In the genomic region with DNA sequence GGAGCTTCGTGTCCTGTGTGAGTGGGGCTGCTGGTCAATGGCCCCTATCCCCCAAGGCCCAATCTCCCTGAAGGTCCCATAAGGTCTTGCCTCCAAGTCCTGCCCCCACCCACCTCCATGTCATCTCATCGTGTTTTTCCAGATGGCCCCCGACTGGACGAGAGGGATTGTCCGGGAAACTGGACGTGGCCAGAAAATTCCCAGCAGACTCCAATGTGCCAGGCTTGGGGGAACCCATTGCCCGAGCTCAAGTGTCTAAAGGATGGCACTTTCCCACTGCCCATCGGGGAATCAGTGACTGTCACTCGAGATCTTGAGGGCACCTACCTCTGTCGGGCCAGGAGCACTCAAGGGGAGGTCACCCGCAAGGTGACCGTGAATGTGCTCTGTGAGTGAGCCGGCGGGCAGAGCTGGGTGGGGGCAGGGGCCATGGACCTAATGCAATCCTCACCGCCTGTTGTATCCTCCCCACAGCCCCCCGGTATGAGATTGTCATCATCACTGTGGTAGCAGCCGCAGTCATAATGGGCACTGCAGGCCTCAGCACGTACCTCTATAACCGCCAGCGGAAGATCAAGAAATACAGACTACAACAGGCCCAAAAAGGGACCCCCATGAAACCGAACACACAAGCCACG, we compare ENCODE assay signal across 19 cellular contexts. TPM values are rescaled to one million over a fixed set of nuclear protein-coding genes. Genes with fewer than 3 reads are reported as not detected.
DNase-seq lines count a peak whose midpoint lies in the region; ATAC-seq, FAIRE-seq and TF ChIP-seq lines count a peak whose summit lies in the region.
"Had no signal": no experiment of that assay in that cellular context is flagged by ENCODE, and none has a peak within 500 bp of the region (broad histone marks: within the 10 kb centered on the region; RNA-seq: fewer than 3 reads in every experiment).

No MANE protein-coding gene starts in this region.

- H3K4me1 ChIP-seq in HepG2 (ENCODE audit: insufficient read depth, low read length) (peaks cover 47% of the 10 kb centered on the region), right lobe of liver (peaks cover 0 to 31% (median 0%) of the 10 kb centered on the region in 4 donors), upper lobe of right lung (peaks cover 63% of the 10 kb centered on the region), BE2C (no peaks in the 10 kb centered on the region)

- H3K4me3 Mint-ChIP-seq in dendritic cell treated with granulocyte-macrophage colony-stimulating factor and Interleukin-4, amounts not matched to agents 40 ng/mL and 50 ng/mL, for 4 days: no peak overlapping the region
- H3K4me3 Mint-ChIP-seq: GM23338, HFFc6 had no signal

- intact Hi-C loops in HepG2 (cut with micrococcal nuclease; ENCODE audit: unreplicated experiment) (no loop called here), right lobe of liver (cut with DNase I) (no loop called here), upper lobe of right lung (cut with DNase I) (no loop called here)
- intact Hi-C loops in dendritic cell treated with granulocyte-macrophage colony-stimulating factor and Interleukin-4, amounts not matched to agents 40 ng/mL and 50 ng/mL, for 4 days (cut with micrococcal nuclease): no loop called here

- no peak for DNase-seq in HepG2 (ENCODE audit: low spot score)
- DNase-seq in right lobe of liver: no peak
- no peak for DNase-seq in upper lobe of right lung
- no peak for DNase-seq in BE2C
- DNase-seq in HEK293T (ENCODE audit: extremely low spot score): no peak
- DNase-seq: Calu3; CD4-positive, CD25-positive, alpha-beta regulatory T cell; HFFc6; MG63; NCI-H1105 treated with DMSO at 0.1 percent for 48 hours; NCI-H187 treated with DMSO at 0.1 percent for 48 hours; NCI-H446; NCI-H748 treated with DMSO at 0.1 percent for 48 hours; PC-3 had no signal

- H3K27me3 Mint-ChIP-seq in dendritic cell treated with granulocyte-macrophage colony-stimulating factor and Interleukin-4, amounts not matched to agents 40 ng/mL and 50 ng/mL, for 4 days: peaks cover 11% of the 10 kb centered on the region

- in situ Hi-C loops in HepG2 (cut with HindIII; ENCODE audit: extremely low pct_ligation_motif_present, low pct_unique_long_range_greater_than_20kb): no loop called here

- ATAC-seq in HepG2 (no peak), right lobe of liver (no peak), upper lobe of right lung (no peak)
- ATAC-seq: GM23338, PC-3 had no signal

- TF ChIP-seq EP300 in HepG2 (IDR thresholded peaks at IDR 0.05; ENCODE audit: low read depth in 2 of 2, low read length in 2 of 2) (no peak), HepG2 (CRISPR knock-in tag; IDR thresholded peaks at IDR 0.05; ENCODE audit: borderline replicate concordance) (no peak)

- TF ChIP-seq CTCF in HepG2 (CRISPR knock-in tag; IDR thresholded peaks at IDR 0.05) (no peak), right lobe of liver (IDR thresholded peaks at IDR 0.05) (no peak), upper lobe of right lung (IDR thresholded peaks at IDR 0.05) (no peak), BE2C (IDR thresholded peaks at IDR 0.05; ENCODE audit: low read depth, low read length) (no peak)

- peaks cover 68% of the 10 kb centered on the region for H3K36me3 Mint-ChIP-seq in dendritic cell treated with granulocyte-macrophage colony-stimulating factor and Interleukin-4, amounts not matched to agents 40 ng/mL and 50 ng/mL, for 4 days (ENCODE audit: low read depth)

- no peak overlapping the region for H3K4me2 ChIP-seq in HepG2 (ENCODE audit: low read depth, low read length)
- H3K4me2 ChIP-seq: GM23338, KMS-11 had no signal

- H3K36me3 ChIP-seq in HepG2 (replicated peaks in 1 of 2; ENCODE audit: control insufficient read depth in 1 of 2, insufficient read depth in 2 of 2, low read length in 2 of 2): peaks cover 20 to 29% of the 10 kb centered on the region in 2 experiments
- H3K36me3 ChIP-seq in right lobe of liver: peaks cover 16 to 42% (median 23%) of the 10 kb centered on the region in 4 donors
- peaks cover 58% of the 10 kb centered on the region for H3K36me3 ChIP-seq in upper lobe of right lung
- no peaks in the 10 kb centered on the region for H3K36me3 ChIP-seq in BE2C
- H3K36me3 ChIP-seq: MG63 had no signal

- H3K4me1 Mint-ChIP-seq in dendritic cell treated with granulocyte-macrophage colony-stimulating factor and Interleukin-4, amounts not matched to agents 40 ng/mL and 50 ng/mL, for 4 days (ENCODE audit: low read depth): peaks cover 75% of the 10 kb centered on the region

- H2AFZ ChIP-seq in HepG2 (ENCODE audit: low read length): no peak overlapping the region
- H2AFZ ChIP-seq: GM23338 had no signal

- H3K9me3 ChIP-seq in HepG2 (ENCODE audit: low read length): no peaks in the 10 kb centered on the region
- H3K9me3 ChIP-seq in right lobe of liver: no peaks in the 10 kb centered on the region
- H3K9me3 ChIP-seq in upper lobe of right lung: no peaks in the 10 kb centered on the region
- no peaks in the 10 kb centered on the region for H3K9me3 ChIP-seq in BE2C

- peak overlapping the region; percentile 81 for H3K27ac Mint-ChIP-seq in dendritic cell treated with granulocyte-macrophage colony-stimulating factor and Interleukin-4, amounts not matched to agents 40 ng/mL and 50 ng/mL, for 4 days
- H3K27ac Mint-ChIP-seq: GM23338, HFFc6 had no signal

- POLR2A ChIA-PET in HepG2 (lab: Yijun Ruan, JAX): interaction anchor here (1.0 to 2.1 kb wide), 2 partner anchors 13 to 26 kb away, joined by 3 to 9 read pairs; a partner anchor contains a TSS
- POLR2A ChIA-PET in HEK293T (lab: Yijun Ruan, JAX): interaction anchor here (2.3 kb wide), 1 partner anchor 96 kb away, joined by 7 read pairs; a partner anchor contains a TSS

- TF ChIP-seq POLR2A in HepG2 (IDR thresholded peaks at IDR 0.05; ENCODE audit: insufficient read depth in 1 of 2, low read depth in 2 of 2, low read length in 2 of 2): no peak
- TF ChIP-seq POLR2A in right lobe of liver (IDR thresholded peaks at IDR 0.05): no peak

- no peaks in the 10 kb centered on the region for H3K79me2 ChIP-seq in HepG2 (ENCODE audit: insufficient read depth, low read length)

- H3K9ac ChIP-seq in HepG2 (ENCODE audit: insufficient read depth, low read depth, low read length): no peak overlapping the region
- H3K9ac ChIP-seq: KMS-11 had no signal

- TF ChIP-seq RAD21 in HepG2 (CRISPR knock-in tag; IDR thresholded peaks at IDR 0.05): no peak

- 0 out of 2 replicates have a peak, but pooled peaks cover 6% of the 10 kb centered on the region for H4K20me1 ChIP-seq in HepG2 (ENCODE audit: insufficient read depth, low read length)

- no TSS peak for BruUV-seq in HepG2 (replicated peaks; lab: Mats Ljungman, UMichigan)

- 98% methylated on average over 21 of the region's 22 CpGs for whole genome bisulfite sequencing in HepG2 (ENCODE audit: low lambda C conversion rate)
- WGBS in right lobe of liver (ENCODE audit: insufficient coverage, low coverage, low lambda C conversion rate, missing lambda C conversion rate): 85% methylated on average over 10 of the region's 22 CpGs

- CTCF ChIA-PET in HepG2 (lab: Yijun Ruan, JAX; ENCODE audit: low intra/inter-chr PET ratio, low total read pairs): no interaction called here
- CTCF ChIA-PET in HEK293T (lab: Yijun Ruan, JAX): no interaction called here

- FAIRE-seq in HepG2 (lab: Jason Lieb, UNC): no peak
- FAIRE-seq: GM12891 had no signal

- H3K27me3 ChIP-seq in HepG2 (ENCODE audit: control insufficient read depth in 1 of 2, insufficient read depth in 2 of 2, low read length in 2 of 2) (no peaks in the 10 kb centered on the region), right lobe of liver (no peaks in the 10 kb centered on the region), upper lobe of right lung (peaks cover 7% of the 10 kb centered on the region), BE2C (peaks cover 23% of the 10 kb centered on the region)

- H3K27ac ChIP-seq in HepG2 (ENCODE audit: extremely low read length, insufficient read depth, low read length) (no peak overlapping the region), right lobe of liver (no peak overlapping the region), upper lobe of right lung (peak overlapping the region; percentile 55)
- H3K27ac ChIP-seq: KMS-11, SK-N-MC had no signal

- no peaks in the 10 kb centered on the region for H3K9me3 Mint-ChIP-seq in dendritic cell treated with granulocyte-macrophage colony-stimulating factor and Interleukin-4, amounts not matched to agents 40 ng/mL and 50 ng/mL, for 4 days
- H3K9me3 Mint-ChIP-seq: CD4-positive, CD25-positive, alpha-beta regulatory T cell; HFFc6 had no signal

- H3K4me3 ChIP-seq in HepG2 (replicated peaks in 1 of 3; ENCODE audit: insufficient read depth in 1 of 3, low read depth in 2 of 3, low read length in 3 of 3) (no peak overlapping the region), right lobe of liver (no peak overlapping the region), upper lobe of right lung (no peak overlapping the region), BE2C (ENCODE audit: low read depth, low read length) (no peak overlapping the region)
- H3K4me3 ChIP-seq: GM23338, MG63, SK-N-MC had no signal

RNA-seq across cellular contexts. Expression of a gene that starts 2.0 kb away (rescaled TPM):
- total RNA-seq in HepG2 (2016; rRNA removed; fragmentation: Illumina TruSeq; extraction: Trizol): 1.5 and 2.9 TPM in 2 replicates
- total RNA-seq in HepG2 (2016; cell fraction: cytosol; rRNA removed; fragmentation: Illumina TruSeq; extraction: Trizol; ENCODE audit: low read depth): 1.1 and 1.9 TPM in 2 replicates
- total RNA-seq in HepG2 (2016; cell fraction: insoluble cytoplasmic fraction; rRNA removed; fragmentation: Illumina TruSeq; extraction: Trizol): 1.0 and 3.0 TPM in 2 replicates
- 1.7 and 2.0 TPM in 2 replicates for total RNA-seq in HepG2 (2016; cell fraction: membrane; rRNA removed; fragmentation: Illumina TruSeq; extraction: Trizol)
- 1.6 and 2.6 TPM in 2 replicates for total RNA-seq in HepG2 (2016; cell fraction: nucleus; rRNA removed; fragmentation: Illumina TruSeq; extraction: Trizol)
- 3.1 and 4.0 TPM in 2 replicates for polyA plus RNA-seq in HepG2 (2011; rRNA removed)
- 3.1 and 6.6 TPM in 2 replicates for polyA plus RNA-seq in HepG2 (2011; cell fraction: cytosol; rRNA removed)
- 2.1 and 3.1 TPM in 2 replicates for polyA plus RNA-seq in HepG2 (2011; cell fraction: nucleus; rRNA removed)
- polyA plus RNA-seq in HepG2 (2012): 2.3 and 2.5 TPM in 2 replicates
- polyA plus RNA-seq in HepG2 (2016; cell fraction: cytosol; fragmentation: Illumina TruSeq; extraction: Trizol; ENCODE audit: low read depth): 1.4 and 1.9 TPM in 2 replicates
- 1.4 and 1.6 TPM in 2 replicates for polyA plus RNA-seq in HepG2 (2016; cell fraction: insoluble cytoplasmic fraction; fragmentation: Illumina TruSeq; extraction: Trizol; ENCODE audit: low read depth)
- polyA plus RNA-seq in HepG2 (2016; cell fraction: membrane; fragmentation: Illumina TruSeq; extraction: Trizol; ENCODE audit: low read depth): 1.5 and 1.8 TPM in 2 replicates
- 3.3 and 3.9 TPM in 2 replicates for polyA plus RNA-seq in HepG2 (2016; cell fraction: nucleus; fragmentation: Illumina TruSeq; extraction: Trizol; ENCODE audit: insufficient read depth, low read depth)
- polyA minus RNA-seq in HepG2 (2011; rRNA and poly(A)+ RNA removed; ENCODE audit: low replicate concordance): 0.09 and 3.3 TPM in 2 replicates
- 1.6 and 2.0 TPM in 2 replicates for polyA minus RNA-seq in HepG2 (2011; cell fraction: cytosol; rRNA and poly(A)+ RNA removed)
- polyA minus RNA-seq in HepG2 (2011; cell fraction: nucleus; rRNA and poly(A)+ RNA removed): 1.7 and 2.4 TPM in 2 replicates
- 1 to 10 TPM in 1 of 6 experiments, under 1 TPM in 2, not detected in 3; 0.62 to 1.6 (median 0.80) TPM for total RNA-seq in right lobe of liver
- total RNA-seq in upper lobe of right lung: 11.1 TPM
- 1.2 TPM for polyA plus RNA-seq in BE2C (2012; ENCODE audit: insufficient read depth, insufficient read length, low read depth)
- total RNA-seq: PC-3 had no signal

RNA-seq across cellular contexts. Expression of a gene that starts 5.0 kb away (rescaled TPM):
- total RNA-seq in HepG2 (2016; rRNA removed; fragmentation: Illumina TruSeq; extraction: Trizol) (0.46 TPM in 1 of 2 replicates, not detected in the other), right lobe of liver (under 1 TPM in 3 of 6 experiments, not detected in 3; 0.06 to 0.27 (median 0.24) TPM), upper lobe of right lung (18.3 TPM)
- total RNA-seq in HepG2 (2016; cell fraction: cytosol; rRNA removed; fragmentation: Illumina TruSeq; extraction: Trizol; ENCODE audit: low read depth): 0.26 TPM in 1 of 2 replicates, not detected in the other
- total RNA-seq in HepG2 (2016; cell fraction: insoluble cytoplasmic fraction; rRNA removed; fragmentation: Illumina TruSeq; extraction: Trizol): 0.22 and 0.35 TPM in 2 replicates
- total RNA-seq in HepG2 (2016; cell fraction: membrane; rRNA removed; fragmentation: Illumina TruSeq; extraction: Trizol): 0.09 TPM in 1 of 2 replicates, not detected in the other
- 0.44 and 0.56 TPM in 2 replicates for total RNA-seq in HepG2 (2016; cell fraction: nucleus; rRNA removed; fragmentation: Illumina TruSeq; extraction: Trizol)
- polyA plus RNA-seq in HepG2 (2011; rRNA removed): 1.6 and 1.9 TPM in 2 replicates
- polyA plus RNA-seq in HepG2 (2011; cell fraction: cytosol; rRNA removed): 0.49 and 1.0 TPM in 2 replicates
- 29.1 and 52.4 TPM in 2 replicates for polyA plus RNA-seq in HepG2 (2011; cell fraction: nucleus; rRNA removed)
- polyA plus RNA-seq in HepG2 (2012): 1.6 and 1.8 TPM in 2 replicates
- polyA plus RNA-seq in HepG2 (2016; cell fraction: cytosol; fragmentation: Illumina TruSeq; extraction: Trizol; ENCODE audit: low read depth): not detected in 2 replicates
- polyA plus RNA-seq in HepG2 (2016; cell fraction: insoluble cytoplasmic fraction; fragmentation: Illumina TruSeq; extraction: Trizol; ENCODE audit: low read depth): 0.11 TPM in 1 of 2 replicates, not detected in the other
- not detected in 2 replicates for polyA plus RNA-seq in HepG2 (2016; cell fraction: membrane; fragmentation: Illumina TruSeq; extraction: Trizol; ENCODE audit: low read depth)
- polyA plus RNA-seq in HepG2 (2016; cell fraction: nucleus; fragmentation: Illumina TruSeq; extraction: Trizol; ENCODE audit: insufficient read depth, low read depth): 1.4 and 2.3 TPM in 2 replicates
- polyA minus RNA-seq in HepG2 (2011; rRNA and poly(A)+ RNA removed; ENCODE audit: low replicate concordance): 1.5 and 4.0 TPM in 2 replicates
- 0.49 and 0.97 TPM in 2 replicates for polyA minus RNA-seq in HepG2 (2011; cell fraction: cytosol; rRNA and poly(A)+ RNA removed)
- polyA minus RNA-seq in HepG2 (2011; cell fraction: nucleus; rRNA and poly(A)+ RNA removed): 1.7 and 3.1 TPM in 2 replicates
- 0.99 TPM for polyA plus RNA-seq in BE2C (2012; ENCODE audit: insufficient read depth, insufficient read length, low read depth)
- polyA plus RNA-seq: CD4-positive, CD25-positive, alpha-beta regulatory T cell had no signal

RNA-seq across cellular contexts. Expression of a gene that starts 13.8 kb away (rescaled TPM):
- total RNA-seq in HepG2 (2016; rRNA removed; fragmentation: Illumina TruSeq; extraction: Trizol): 12.8 and 37.9 TPM in 2 replicates
- total RNA-seq in HepG2 (2016; cell fraction: cytosol; rRNA removed; fragmentation: Illumina TruSeq; extraction: Trizol; ENCODE audit: low read depth): 2.8 and 3.4 TPM in 2 replicates
- 11.2 and 38.7 TPM in 2 replicates for total RNA-seq in HepG2 (2016; cell fraction: insoluble cytoplasmic fraction; rRNA removed; fragmentation: Illumina TruSeq; extraction: Trizol)
- total RNA-seq in HepG2 (2016; cell fraction: membrane; rRNA removed; fragmentation: Illumina TruSeq; extraction: Trizol): 6.9 and 8.2 TPM in 2 replicates
- 36.6 and 43.7 TPM in 2 replicates for total RNA-seq in HepG2 (2016; cell fraction: nucleus; rRNA removed; fragmentation: Illumina TruSeq; extraction: Trizol)
- 98.4 and 153 TPM in 2 replicates for polyA plus RNA-seq in HepG2 (2011; rRNA removed)
- 88.6 and 125 TPM in 2 replicates for polyA plus RNA-seq in HepG2 (2011; cell fraction: cytosol; rRNA removed)
- 70.4 and 93.5 TPM in 2 replicates for polyA plus RNA-seq in HepG2 (2011; cell fraction: nucleus; rRNA removed)
- polyA plus RNA-seq in HepG2 (2012): 31.4 and 71.9 TPM in 2 replicates
- 2.4 and 2.5 TPM in 2 replicates for polyA plus RNA-seq in HepG2 (2016; cell fraction: cytosol; fragmentation: Illumina TruSeq; extraction: Trizol; ENCODE audit: low read depth)
- polyA plus RNA-seq in HepG2 (2016; cell fraction: insoluble cytoplasmic fraction; fragmentation: Illumina TruSeq; extraction: Trizol; ENCODE audit: low read depth): 12.7 and 15.7 TPM in 2 replicates
- polyA plus RNA-seq in HepG2 (2016; cell fraction: membrane; fragmentation: Illumina TruSeq; extraction: Trizol; ENCODE audit: low read depth): 4.6 and 5.2 TPM in 2 replicates
- 75.8 and 77.2 TPM in 2 replicates for polyA plus RNA-seq in HepG2 (2016; cell fraction: nucleus; fragmentation: Illumina TruSeq; extraction: Trizol; ENCODE audit: insufficient read depth, low read depth)
- 19.2 and 165 TPM in 2 replicates for polyA minus RNA-seq in HepG2 (2011; rRNA and poly(A)+ RNA removed; ENCODE audit: low replicate concordance)
- polyA minus RNA-seq in HepG2 (2011; cell fraction: cytosol; rRNA and poly(A)+ RNA removed): 97.0 and 140 TPM in 2 replicates
- 31.8 and 54.1 TPM in 2 replicates for polyA minus RNA-seq in HepG2 (2011; cell fraction: nucleus; rRNA and poly(A)+ RNA removed)
- total RNA-seq in right lobe of liver: 100 to 1,000 TPM in 1 of 6 experiments, 10 to 100 TPM in 4, 1 to 10 TPM in 1; 4.6 to 186 (median 38.5) TPM
- total RNA-seq in upper lobe of right lung: 245 TPM
- polyA plus RNA-seq in BE2C (2012; ENCODE audit: insufficient read depth, insufficient read length, low read depth): 0.54 TPM

RNA-seq across cellular contexts. Expression of a gene that starts 24.9 kb away (rescaled TPM):
- total RNA-seq in HepG2 (2016; rRNA removed; fragmentation: Illumina TruSeq; extraction: Trizol) (0.56 and 2.4 TPM in 2 replicates), right lobe of liver (1 to 10 TPM in 5 of 6 experiments, under 1 TPM in 1; 0.62 to 4.4 (median 1.5) TPM), upper lobe of right lung (3.8 TPM)
- total RNA-seq in HepG2 (2016; cell fraction: cytosol; rRNA removed; fragmentation: Illumina TruSeq; extraction: Trizol; ENCODE audit: low read depth): 1.5 and 2.6 TPM in 2 replicates
- total RNA-seq in HepG2 (2016; cell fraction: insoluble cytoplasmic fraction; rRNA removed; fragmentation: Illumina TruSeq; extraction: Trizol): 0.52 and 2.8 TPM in 2 replicates
- 1.8 TPM in 2 replicates for total RNA-seq in HepG2 (2016; cell fraction: membrane; rRNA removed; fragmentation: Illumina TruSeq; extraction: Trizol)
- total RNA-seq in HepG2 (2016; cell fraction: nucleus; rRNA removed; fragmentation: Illumina TruSeq; extraction: Trizol): 3.4 and 4.8 TPM in 2 replicates
- polyA plus RNA-seq in HepG2 (2011; rRNA removed): 3.0 and 4.7 TPM in 2 replicates
- 0.46 and 1.3 TPM in 2 replicates for polyA plus RNA-seq in HepG2 (2011; cell fraction: cytosol; rRNA removed)
- polyA plus RNA-seq in HepG2 (2011; cell fraction: nucleus; rRNA removed): 20.3 and 24.6 TPM in 2 replicates
- polyA plus RNA-seq in HepG2 (2012): 2.1 and 3.9 TPM in 2 replicates
- polyA plus RNA-seq in HepG2 (2016; cell fraction: cytosol; fragmentation: Illumina TruSeq; extraction: Trizol; ENCODE audit: low read depth): 1.4 and 1.9 TPM in 2 replicates
- polyA plus RNA-seq in HepG2 (2016; cell fraction: insoluble cytoplasmic fraction; fragmentation: Illumina TruSeq; extraction: Trizol; ENCODE audit: low read depth): 0.72 and 0.99 TPM in 2 replicates
- polyA plus RNA-seq in HepG2 (2016; cell fraction: membrane; fragmentation: Illumina TruSeq; extraction: Trizol; ENCODE audit: low read depth): 1.6 and 1.8 TPM in 2 replicates
- polyA plus RNA-seq in HepG2 (2016; cell fraction: nucleus; fragmentation: Illumina TruSeq; extraction: Trizol; ENCODE audit: insufficient read depth, low read depth): 17.4 and 18.0 TPM in 2 replicates
- polyA minus RNA-seq in HepG2 (2011; rRNA and poly(A)+ RNA removed; ENCODE audit: low replicate concordance): 0.18 and 0.28 TPM in 2 replicates
- polyA minus RNA-seq in HepG2 (2011; cell fraction: cytosol; rRNA and poly(A)+ RNA removed): not detected in 2 replicates
- polyA minus RNA-seq in HepG2 (2011; cell fraction: nucleus; rRNA and poly(A)+ RNA removed): 1.0 and 1.9 TPM in 2 replicates
- 8.0 TPM for polyA plus RNA-seq in BE2C (2012; ENCODE audit: insufficient read depth, insufficient read length, low read depth)

RNA-seq across cellular contexts. Expression of a gene that starts 31.1 kb away (rescaled TPM):
- 21.0 and 22.6 TPM in 2 replicates for total RNA-seq in HepG2 (2016; rRNA removed; fragmentation: Illumina TruSeq; extraction: Trizol)
- total RNA-seq in HepG2 (2016; cell fraction: cytosol; rRNA removed; fragmentation: Illumina TruSeq; extraction: Trizol; ENCODE audit: low read depth): 19.4 and 21.0 TPM in 2 replicates
- total RNA-seq in HepG2 (2016; cell fraction: insoluble cytoplasmic fraction; rRNA removed; fragmentation: Illumina TruSeq; extraction: Trizol): 19.6 and 21.9 TPM in 2 replicates
- total RNA-seq in HepG2 (2016; cell fraction: membrane; rRNA removed; fragmentation: Illumina TruSeq; extraction: Trizol): 26.6 and 29.0 TPM in 2 replicates
- 10.0 and 11.9 TPM in 2 replicates for total RNA-seq in HepG2 (2016; cell fraction: nucleus; rRNA removed; fragmentation: Illumina TruSeq; extraction: Trizol)
- 24.7 and 27.8 TPM in 2 replicates for polyA plus RNA-seq in HepG2 (2011; rRNA removed)
- 16.9 and 23.1 TPM in 2 replicates for polyA plus RNA-seq in HepG2 (2011; cell fraction: cytosol; rRNA removed)
- polyA plus RNA-seq in HepG2 (2011; cell fraction: nucleus; rRNA removed): 41.9 and 53.1 TPM in 2 replicates
- polyA plus RNA-seq in HepG2 (2012): 9.2 and 16.3 TPM in 2 replicates
- 23.2 and 31.5 TPM in 2 replicates for polyA plus RNA-seq in HepG2 (2016; cell fraction: cytosol; fragmentation: Illumina TruSeq; extraction: Trizol; ENCODE audit: low read depth)
- 24.7 and 26.8 TPM in 2 replicates for polyA plus RNA-seq in HepG2 (2016; cell fraction: insoluble cytoplasmic fraction; fragmentation: Illumina TruSeq; extraction: Trizol; ENCODE audit: low read depth)
- 26.3 and 32.9 TPM in 2 replicates for polyA plus RNA-seq in HepG2 (2016; cell fraction: membrane; fragmentation: Illumina TruSeq; extraction: Trizol; ENCODE audit: low read depth)
- 34.9 and 35.0 TPM in 2 replicates for polyA plus RNA-seq in HepG2 (2016; cell fraction: nucleus; fragmentation: Illumina TruSeq; extraction: Trizol; ENCODE audit: insufficient read depth, low read depth)
- 15.1 and 48.5 TPM in 2 replicates for polyA minus RNA-seq in HepG2 (2011; rRNA and poly(A)+ RNA removed; ENCODE audit: low replicate concordance)
- 2.3 and 2.8 TPM in 2 replicates for polyA minus RNA-seq in HepG2 (2011; cell fraction: cytosol; rRNA and poly(A)+ RNA removed)
- 6.7 and 6.8 TPM in 2 replicates for polyA minus RNA-seq in HepG2 (2011; cell fraction: nucleus; rRNA and poly(A)+ RNA removed)
- total RNA-seq in right lobe of liver: 10 to 100 TPM in 4 of 6 experiments, 1 to 10 TPM in 2; 8.9 to 17.1 (median 10.7) TPM
- 19.2 TPM for total RNA-seq in upper lobe of right lung
- polyA plus RNA-seq in BE2C (2012; ENCODE audit: insufficient read depth, insufficient read length, low read depth): 105 TPM

Comparison
In these comparisons a context has a peak if more than half of its experiments do, and no peak if none do; other contexts are left out.
1. RNA of a gene that starts 5.0 kb away (total RNA-seq): 18.3 TPM in upper lobe of right lung (single experiment); 0.09 to 0.56 TPM in HepG2 and 0.06 to 0.27 TPM in right lobe of liver; every median in the first group is over 10 times any median in the second.